16 cellular contexts compared by ENCODE assay signal in the genomic region with DNA sequence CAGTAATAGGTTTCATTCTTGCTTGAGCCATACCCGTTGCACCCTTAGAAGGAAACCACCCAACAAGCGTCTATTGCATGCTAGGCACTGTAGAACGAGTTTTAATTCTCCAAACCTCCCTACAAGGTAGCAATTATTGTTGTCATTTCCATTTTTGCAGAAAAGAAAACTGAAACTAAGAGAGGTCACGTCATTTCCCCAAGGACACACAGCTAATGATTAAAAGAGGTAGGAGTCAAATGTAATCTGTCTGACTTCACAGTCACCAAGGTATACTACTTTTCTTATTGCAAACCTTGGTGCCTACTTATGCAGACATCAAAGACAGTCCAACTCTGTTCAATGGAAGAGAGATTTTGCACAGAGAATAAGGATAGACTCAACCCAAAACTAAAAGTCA. TPM values are rescaled to one million over a fixed set of nuclear protein-coding genes. Genes with fewer than 3 reads are reported as not detected.
A peak's percentile ranks its signal among the peaks of the same experiment; 100 is the strongest.
DNase-seq lines count a peak whose midpoint lies in the region; ATAC-seq and TF ChIP-seq lines count a peak whose summit lies in the region.
"Had no signal": no experiment of that assay in that cellular context is flagged by ENCODE, and none has a peak within 500 bp of the region (broad histone marks: within the 10 kb centered on the region; RNA-seq: fewer than 3 reads in every experiment).

No MANE protein-coding gene starts in this region.

- CTCF ChIA-PET in activated CD8-positive, alpha-beta memory T cell treated with anti-CD3 and anti-CD28 coated beads, Interleukin-2, amount 10 ng/mL, durations not matched to agents 7 days and 5 days (lab: Charles Lee), result interaction anchor here (1.0 kb wide), 2 partner anchors 9 to 669 kb away, joined by 3 read pairs; no protein-coding TSS in a partner anchor

- no peak for DNase-seq in activated CD8-positive, alpha-beta memory T cell treated with anti-CD3 and anti-CD28 coated beads, Interleukin-2, amount 10 ng/mL, durations not matched to agents 7 days and 5 days
- DNase-seq in activated CD8-positive, alpha-beta memory T cell treated with anti-CD3 and anti-CD28 coated beads, Interleukin-2, amount 50 U/mL, for 48 hours, result no peak
- DNase-seq in stimulated activated naive B cell treated with anti-CD40 and anti-IgM and Interleukin-4, amounts not matched to agents 10 μg/mL and 1 μg/mL and 100 μg/mL, for 72 hours, result no peak
- DNase-seq in activated effector memory CD4-positive, alpha-beta T cell treated with anti-CD3 and anti-CD28 coated beads, Interleukin-2, amount 50 U/mL, for 16 hours, result no peak
- DNase-seq in brain microvascular endothelial cell, result no peak
- DNase-seq in mucosa of descending colon, result no peak
- DNase-seq: activated T-cell treated with anti-CD3 and anti-CD28 coated beads, Interleukin-2, amount 50 U/mL, for 48 hours; NCI-H1105 treated with DMSO at 0.1 percent for 48 hours; OCI-M1; T1000 had no signal

- H3K4me3 Mint-ChIP-seq in activated CD8-positive, alpha-beta memory T cell treated with anti-CD3 and anti-CD28 coated beads, Interleukin-2, amount 10 ng/mL, durations not matched to agents 7 days and 5 days, result peak overlapping the region; percentile 44
- H3K4me3 Mint-ChIP-seq in stimulated activated naive B cell treated with anti-CD40 and anti-IgM and Interleukin-4, amounts not matched to agents 10 μg/mL and 1 μg/mL and 100 μg/mL, for 72 hours, result no peak overlapping the region
- H3K4me3 Mint-ChIP-seq: type B pancreatic cell had no signal

- no peaks in the 10 kb centered on the region for H3K36me3 ChIP-seq in brain microvascular endothelial cell (replicated peaks)
- H3K36me3 ChIP-seq in mucosa of descending colon (ENCODE audit: low read depth), result no peaks in the 10 kb centered on the region

- H3K4me1 Mint-ChIP-seq in activated CD8-positive, alpha-beta memory T cell treated with anti-CD3 and anti-CD28 coated beads, Interleukin-2, amount 10 ng/mL, durations not matched to agents 7 days and 5 days, result peaks cover 17% of the 10 kb centered on the region
- H3K4me1 Mint-ChIP-seq in stimulated activated naive B cell treated with anti-CD40 and anti-IgM and Interleukin-4, amounts not matched to agents 10 μg/mL and 1 μg/mL and 100 μg/mL, for 72 hours, result peaks cover 8 to 12% of the 10 kb centered on the region in 2 donors

- peaks cover 5% of the 10 kb centered on the region for H3K36me3 Mint-ChIP-seq in activated CD8-positive, alpha-beta memory T cell treated with anti-CD3 and anti-CD28 coated beads, Interleukin-2, amount 10 ng/mL, durations not matched to agents 7 days and 5 days
- H3K36me3 Mint-ChIP-seq in stimulated activated naive B cell treated with anti-CD40 and anti-IgM and Interleukin-4, amounts not matched to agents 10 μg/mL and 1 μg/mL and 100 μg/mL, for 72 hours, result no peaks in the 10 kb centered on the region
- H3K36me3 Mint-ChIP-seq: type B pancreatic cell had no signal

- in situ Hi-C loops in brain microvascular endothelial cell (cut with HindIII; ENCODE audit: low pct_ligation_motif_present, low sequenced_read_pairs), result no loop called here

- no peak for TF ChIP-seq CTCF in brain microvascular endothelial cell (IDR thresholded peaks at IDR 0.05; ENCODE audit: low read depth, low read length, missing control alignments)
- TF ChIP-seq CTCF in mucosa of descending colon (IDR thresholded peaks at IDR 0.05), result no peak

- peaks cover 4% of the 10 kb centered on the region for H3K9me3 Mint-ChIP-seq in activated CD8-positive, alpha-beta memory T cell treated with anti-CD3 and anti-CD28 coated beads, Interleukin-2, amount 10 ng/mL, durations not matched to agents 7 days and 5 days (ENCODE audit: low read depth)
- peaks cover 2 to 5% of the 10 kb centered on the region in 2 donors for H3K9me3 Mint-ChIP-seq in stimulated activated naive B cell treated with anti-CD40 and anti-IgM and Interleukin-4, amounts not matched to agents 10 μg/mL and 1 μg/mL and 100 μg/mL, for 72 hours
- H3K9me3 Mint-ChIP-seq: type B pancreatic cell had no signal

- H3K27ac Mint-ChIP-seq in activated CD8-positive, alpha-beta memory T cell treated with anti-CD3 and anti-CD28 coated beads, Interleukin-2, amount 10 ng/mL, durations not matched to agents 7 days and 5 days, result peak overlapping the region; percentile 77
- no peak overlapping the region for H3K27ac Mint-ChIP-seq in stimulated activated naive B cell treated with anti-CD40 and anti-IgM and Interleukin-4, amounts not matched to agents 10 μg/mL and 1 μg/mL and 100 μg/mL, for 72 hours
- H3K27ac Mint-ChIP-seq: type B pancreatic cell had no signal

- ATAC-seq in activated CD8-positive, alpha-beta memory T cell treated with anti-CD3 and anti-CD28 coated beads, Interleukin-2, amount 10 ng/mL, durations not matched to agents 7 days and 5 days, result peak; percentile 58
- ATAC-seq in GM21786 (IDR thresholded peaks at IDR 0.05; ENCODE audit: unreplicated experiment), result peak; percentile 91
- peak; percentile 93 for ATAC-seq in HG03196 (IDR thresholded peaks at IDR 0.05; ENCODE audit: unreplicated experiment)
- peak; percentile 67 to 72 for ATAC-seq in stimulated activated naive B cell treated with anti-CD40 and anti-IgM and Interleukin-4, amounts not matched to agents 10 μg/mL and 1 μg/mL and 100 μg/mL, for 72 hours (replicated peaks)
- ATAC-seq in mucosa of descending colon, result no peak

- H3K27me3 ChIP-seq in brain microvascular endothelial cell (replicated peaks), result no peaks in the 10 kb centered on the region

- peaks cover 23% of the 10 kb centered on the region for H3K27me3 Mint-ChIP-seq in activated CD8-positive, alpha-beta memory T cell treated with anti-CD3 and anti-CD28 coated beads, Interleukin-2, amount 10 ng/mL, durations not matched to agents 7 days and 5 days
- peaks cover 26 to 27% of the 10 kb centered on the region in 2 donors for H3K27me3 Mint-ChIP-seq in stimulated activated naive B cell treated with anti-CD40 and anti-IgM and Interleukin-4, amounts not matched to agents 10 μg/mL and 1 μg/mL and 100 μg/mL, for 72 hours

- H3K27ac ChIP-seq in brain microvascular endothelial cell, result no peak overlapping the region
- H3K27ac ChIP-seq: HL-60 had no signal

- intact Hi-C loops in mucosa of descending colon (cut with DNase I, micrococcal nuclease), result no loop called here

- H3K9me3 ChIP-seq in mucosa of descending colon, result no peaks in the 10 kb centered on the region

- H3K4me3 ChIP-seq in brain microvascular endothelial cell (ENCODE audit: low read depth, low read length), result no peak overlapping the region
- H3K4me3 ChIP-seq in mucosa of descending colon, result no peak overlapping the region

- H3K4me1 ChIP-seq in mucosa of descending colon (ENCODE audit: low read depth), result no peaks in the 10 kb centered on the region

RNA-seq across cellular contexts. Expression of a gene that starts 49.1 kb away (rescaled TPM):
- total RNA-seq in activated CD8-positive, alpha-beta memory T cell treated with anti-CD3 and anti-CD28 coated beads, Interleukin-2, amount 10 ng/mL, durations not matched to agents 7 days and 5 days, result under 1 TPM in 1 of 2 experiments, not detected in 1; 0.09 TPM
- total RNA-seq in mucosa of descending colon, result under 1 TPM in 1 of 3 donors, not detected in 2; 0.16 TPM
- total RNA-seq: liver, osteocyte had no signal
